28 cellular contexts compared by ENCODE assay signal in genomic region chr21:35354078-35354477, GRCh38.
"Had no signal": no experiment of that assay in that cellular context is flagged by ENCODE, and none has a peak within 500 bp of the region (broad histone marks: within the 10 kb centered on the region; RNA-seq: fewer than 3 reads in every experiment).

No MANE protein-coding gene starts in this region.

- H3K4me3 ChIP-seq: ascending aorta had no signal

- H3K4me3 Mint-ChIP-seq: activated CD8-positive, alpha-beta T cell treated with anti-CD3 and anti-CD28 coated beads for 36 hours; activated naive CD4-positive, alpha-beta T cell treated with anti-CD3 and anti-CD28 coated beads for 36 hours; activated naive CD8-positive, alpha-beta T cell treated with anti-CD3 and anti-CD28 coated beads, Interleukin-2, amount 10 ng/mL, durations not matched to agents 7 days and 5 days; activated T-cell treated with anti-CD3 and anti-CD28 coated beads, Interleukin-2, amount 50 U/mL, for 4 hours; activated T-helper 17 cell treated with anti-CD3 and anti-CD28 coated beads, Interleukin-2, amount 50 U/mL, for 72 hours; central memory CD8-positive, alpha-beta T cell had no signal

- H3K27ac Mint-ChIP-seq: activated CD8-positive, alpha-beta T cell treated with anti-CD3 and anti-CD28 coated beads for 36 hours; activated naive CD4-positive, alpha-beta T cell treated with anti-CD3 and anti-CD28 coated beads for 36 hours; activated naive CD4-positive, alpha-beta T cell treated with anti-CD3 and anti-CD28 coated beads, Interleukin-2, amount 50 U/mL, for 72 hours; activated naive CD8-positive, alpha-beta T cell treated with anti-CD3 and anti-CD28 coated beads, Interleukin-2, amount 10 ng/mL, durations not matched to agents 7 days and 5 days; activated T-helper 17 cell treated with anti-CD3 and anti-CD28 coated beads, Interleukin-2, amount 50 U/mL, for 72 hours had no signal

- H3K27ac ChIP-seq: ascending aorta, brain microvascular endothelial cell, epithelial cell of prostate had no signal

- H3K27me3 Mint-ChIP-seq: activated T-helper 17 cell treated with anti-CD3 and anti-CD28 coated beads, Interleukin-2, amount 50 U/mL, for 72 hours had no signal

- DNase-seq: activated CD4-positive, alpha-beta T cell treated with anti-CD3 and anti-CD28 coated beads for 48 hours; activated CD4-positive, alpha-beta T cell treated with anti-CD3 and anti-CD28 coated beads, Interleukin-2, amount 50 U/mL, for 1 hour; activated CD4-positive, alpha-beta T cell treated with anti-CD3 and anti-CD28 coated beads, Interleukin-2, amount 50 U/mL, for 48 hours; activated CD4-positive, CD25-positive, alpha-beta regulatory T cell; activated CD4-positive, CD25-positive, alpha-beta regulatory T cell treated with anti-CD3 and anti-CD28 coated beads, Interleukin-2, amount 50 U/mL, for 72 hours; activated CD8-positive, alpha-beta memory T cell treated with anti-CD3 and anti-CD28 coated beads for 24 hours; activated CD8-positive, alpha-beta T cell treated with anti-CD3 and anti-CD28 coated beads for 36 hours; activated effector memory CD4-positive, alpha-beta T cell treated with Interleukin-2 at 50 U/mL for 16 hours; activated gamma-delta T cell treated with Interleukin-2 at 50 U/mL for 16 hours; activated naive CD4-positive, alpha-beta T cell treated with anti-CD3 and anti-CD28 coated beads for 36 hours; activated naive CD8-positive, alpha-beta T cell treated with anti-CD3 and anti-CD28 coated beads, Interleukin-2, amount 10 ng/mL, durations not matched to agents 7 days and 5 days; activated T-cell treated with anti-CD3 and anti-CD28 coated beads, Interleukin-2, amount 50 U/mL, for 4 hours; brain microvascular endothelial cell; cortex of kidney; effector CD8-positive, alpha-beta T cell; foreskin fibroblast; head of caudate nucleus; T-helper 2 cell had no signal

- H3K4me1 Mint-ChIP-seq: activated naive CD8-positive, alpha-beta T cell treated with anti-CD3 and anti-CD28 coated beads, Interleukin-2, amount 10 ng/mL, durations not matched to agents 7 days and 5 days; central memory CD8-positive, alpha-beta T cell had no signal

- FAIRE-seq: bronchial epithelial cell, colon, endometrium, endothelial cell of umbilical vein, frontal cortex had no signal

- ATAC-seq: activated CD8-positive, alpha-beta T cell treated with anti-CD3 and anti-CD28 coated beads for 36 hours; activated naive CD4-positive, alpha-beta T cell treated with anti-CD3 and anti-CD28 coated beads, Interleukin-2, amount 50 U/mL, for 72 hours; activated T-helper 17 cell treated with anti-CD3 and anti-CD28 coated beads, Interleukin-2, amount 50 U/mL, for 72 hours had no signal

- H3K9me3 ChIP-seq: ascending aorta had no signal

- H3K9me3 Mint-ChIP-seq: activated T-cell treated with anti-CD3 and anti-CD28 coated beads, Interleukin-2, amount 50 U/mL, for 4 hours; central memory CD8-positive, alpha-beta T cell had no signal

- H3K36me3 Mint-ChIP-seq: activated naive CD8-positive, alpha-beta T cell treated with anti-CD3 and anti-CD28 coated beads, Interleukin-2, amount 10 ng/mL, durations not matched to agents 7 days and 5 days had no signal

- H3K36me3 ChIP-seq: ascending aorta, brain microvascular endothelial cell had no signal

- H3K27me3 ChIP-seq: ascending aorta, brain microvascular endothelial cell had no signal

- H3K4me1 ChIP-seq: ascending aorta had no signal
